ENCODE assay signal across 20 cellular contexts in genomic region chr1:109135940-109136339, GRCh38.
"Had no signal": no experiment of that assay in that cellular context is flagged by ENCODE, and none has a peak within 500 bp of the region (broad histone marks: within the 10 kb centered on the region; RNA-seq: fewer than 3 reads in every experiment).

No MANE protein-coding gene starts in this region.

- ATAC-seq: effector memory CD8-positive, alpha-beta T cell; esophagus mucosa; left lung; natural killer cell treated with Interleukin-12 subunit alpha and Interleukin-12 subunit beta and Interleukin-15 and Interleukin-18, amount 100 ng/mL, for 72 hours; T-helper 17 cell had no signal

- H3K4me3 ChIP-seq: left lung, spleen, tibial artery had no signal

- H3K4me1 Mint-ChIP-seq: immature natural killer cell had no signal

- H3K36me3 Mint-ChIP-seq: activated naive CD4-positive, alpha-beta T cell treated with anti-CD3 and anti-CD28 coated beads, Interleukin-2, amount 10 ng/mL, durations not matched to agents 7 days and 5 days; immature natural killer cell; natural killer cell treated with Interleukin-12 subunit alpha and Interleukin-12 subunit beta and Interleukin-15 and Interleukin-18, amount 100 ng/mL, for 72 hours had no signal

- H3K27me3 ChIP-seq: left lung, neutrophil, spleen, tibial artery had no signal

- H3K4me3 Mint-ChIP-seq: activated naive CD4-positive, alpha-beta T cell treated with anti-CD3 and anti-CD28 coated beads, Interleukin-2, amount 10 ng/mL, durations not matched to agents 7 days and 5 days; effector memory CD8-positive, alpha-beta T cell; immature natural killer cell; natural killer cell treated with Interleukin-12 subunit alpha and Interleukin-12 subunit beta and Interleukin-15 and Interleukin-18, amount 100 ng/mL, for 72 hours; T-helper 17 cell had no signal

- H3K27ac Mint-ChIP-seq: activated naive CD4-positive, alpha-beta T cell treated with anti-CD3 and anti-CD28 coated beads, Interleukin-2, amount 10 ng/mL, durations not matched to agents 7 days and 5 days; effector memory CD8-positive, alpha-beta T cell; immature natural killer cell; natural killer cell treated with Interleukin-12 subunit alpha and Interleukin-12 subunit beta and Interleukin-15 and Interleukin-18, amount 100 ng/mL, for 72 hours; T-helper 17 cell had no signal

- H3K36me3 ChIP-seq: left lung, neutrophil, spleen, tibial artery had no signal

- H3K27ac ChIP-seq: left lung, neutrophil, spleen, tibial artery had no signal

- H3K27me3 Mint-ChIP-seq: activated naive CD4-positive, alpha-beta T cell treated with anti-CD3 and anti-CD28 coated beads, Interleukin-2, amount 10 ng/mL, durations not matched to agents 7 days and 5 days; effector memory CD8-positive, alpha-beta T cell; natural killer cell treated with Interleukin-12 subunit alpha and Interleukin-12 subunit beta and Interleukin-15 and Interleukin-18, amount 100 ng/mL, for 72 hours; T-helper 17 cell had no signal

- H3K9me3 ChIP-seq: left lung, neutrophil, spleen, tibial artery had no signal

- DNase-seq: activated CD4-positive, alpha-beta T cell treated with anti-CD3 and anti-CD28 coated beads for 4 hours; activated CD4-positive, alpha-beta T cell treated with anti-CD3 and anti-CD28 coated beads, Interleukin-2, amount 50 U/mL, for 48 hours; activated CD4-positive, CD25-positive, alpha-beta regulatory T cell; activated effector memory CD4-positive, alpha-beta T cell treated with anti-CD3 and anti-CD28 coated beads, Interleukin-2, amount 50 U/mL, for 16 hours; activated naive CD4-positive, alpha-beta T cell treated with anti-CD3 and anti-CD28 coated beads, Interleukin-2, amount 10 ng/mL, durations not matched to agents 7 days and 5 days; anterior cingulate cortex; central memory CD4-positive, alpha-beta T cell; effector memory CD8-positive, alpha-beta T cell; foreskin melanocyte; immature natural killer cell; left lung; spleen; stimulated activated CD4-positive, alpha-beta T cell treated with anti-CD3 and anti-CD28 coated beads, Interleukin-4, amount 100 ng/mL, for 1 hour; stimulated activated naive CD4-positive, alpha-beta T cell; SW 1271; T-helper 17 cell; tibial artery had no signal

- H3K9me3 Mint-ChIP-seq: activated naive CD4-positive, alpha-beta T cell treated with anti-CD3 and anti-CD28 coated beads, Interleukin-2, amount 10 ng/mL, durations not matched to agents 7 days and 5 days; effector memory CD8-positive, alpha-beta T cell; immature natural killer cell; natural killer cell treated with Interleukin-12 subunit alpha and Interleukin-12 subunit beta and Interleukin-15 and Interleukin-18, amount 100 ng/mL, for 72 hours had no signal
